In the genomic region with DNA sequence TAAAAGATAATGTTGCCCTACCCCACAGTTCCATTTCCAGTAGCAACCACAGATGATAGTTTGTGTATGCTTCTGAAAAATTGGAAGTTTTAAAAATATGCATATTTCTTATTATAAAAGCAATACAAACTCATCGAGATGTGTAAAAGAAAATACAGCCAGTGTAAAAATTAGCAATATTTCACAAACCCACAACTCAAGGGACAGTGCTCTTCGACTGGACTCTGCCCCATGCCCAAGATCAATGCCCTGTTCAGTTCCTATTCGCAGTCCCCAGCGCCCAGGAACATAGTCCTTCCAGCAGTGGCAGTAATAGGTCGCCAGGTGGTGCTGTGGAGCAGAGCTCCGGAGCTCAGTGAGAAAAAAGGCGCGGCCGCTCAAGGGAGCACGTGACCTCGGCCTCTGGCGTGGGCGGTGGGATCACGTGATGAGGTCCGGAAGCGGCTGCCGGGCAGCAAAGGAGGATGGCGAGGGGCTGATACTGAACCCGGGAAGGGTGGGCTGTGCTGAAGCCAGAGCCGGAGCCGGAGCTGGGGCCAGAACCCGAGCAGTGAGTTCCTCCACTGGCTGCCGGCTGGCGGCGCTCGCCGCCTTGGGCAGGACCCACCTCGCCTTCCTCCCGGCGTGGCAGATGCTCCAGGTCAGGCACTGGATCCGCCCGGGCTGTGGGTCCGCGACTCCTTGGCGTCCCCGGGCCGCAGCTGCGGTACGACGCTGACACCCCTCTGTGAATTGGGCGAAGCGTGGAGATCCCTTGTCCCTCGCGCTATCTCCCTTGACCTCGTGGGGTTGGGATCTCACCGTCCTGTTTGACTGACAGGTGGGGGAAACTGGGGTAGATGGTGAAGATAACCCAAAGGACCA, we compare ENCODE assay signal across 8 cellular contexts. TPM values are rescaled to one million over a fixed set of nuclear protein-coding genes. Genes with fewer than 3 reads are reported as not detected.
DNase-seq lines count a peak whose midpoint lies in the region; ATAC-seq and TF ChIP-seq lines count a peak whose summit lies in the region.

Gene SLC36A1, plus strand, starts transcription at position 430 of the 864 bp plus-strand sequence. CDS start 11,190 bp downstream, outside the sequence.

- TF ChIP-seq CTCF in AG09309 (IDR thresholded peaks at IDR 0.05; ENCODE audit: control insufficient read depth, insufficient read depth, low read depth, low read length, missing control alignments), result peak; percentile 96
- TF ChIP-seq CTCF in WI38 (IDR thresholded peaks at IDR 0.05; ENCODE audit: low read depth, low read length), result peak; percentile 93
- peak; percentile 97 for TF ChIP-seq CTCF in cardiac fibroblast (IDR thresholded peaks at IDR 0.05; ENCODE audit: low read depth, low read length)
- TF ChIP-seq CTCF in spleen (IDR thresholded peaks at IDR 0.05 in 8 of 11, conservative IDR thresholded peaks at IDR 0.05 in 3 of 11), result peak; percentile 96 to 99 (median 98)

- H3K27me3 Mint-ChIP-seq in immature natural killer cell (ENCODE audit: low read depth in 3 of 3), result peaks cover 6 to 31% (median 13%) of the 10 kb centered on the region in 3 donors

- peaks cover 0 to 17% (median 0%) of the 10 kb centered on the region in 6 donors for H3K36me3 ChIP-seq in spleen

- peak within 1 kb of the TSS; percentile 58 for H3K4me3 ChIP-seq in AG09309 (ENCODE audit: control insufficient read depth, low read depth, low read length)
- peak within 1 kb of the TSS; percentile 98 for H3K4me3 ChIP-seq in WI38 (ENCODE audit: low read depth, low read length)
- peak within 1 kb of the TSS; percentile 89 to 95 for H3K4me3 ChIP-seq in cardiac fibroblast (replicated peaks in 1 of 2; ENCODE audit: low read depth in 2 of 2, low read length in 2 of 2)
- H3K4me3 ChIP-seq in spleen, result peak within 1 kb of the TSS; percentile 74 to 90 (median 76)

- peaks cover 0 to 12% (median 0%) of the 10 kb centered on the region in 7 donors for H3K27me3 ChIP-seq in spleen (replicated peaks in 1 of 7)

- no peaks in the 10 kb centered on the region for H3K9me3 ChIP-seq in spleen

- H3K4me1 ChIP-seq in spleen, result peaks cover 3 to 31% (median 17%) of the 10 kb centered on the region in 6 donors

- H3K27ac Mint-ChIP-seq in immature natural killer cell, result peak within 1 kb of the TSS; percentile 81 to 95 (median 90)

- intact Hi-C loops in spleen (cut with DNase I; ENCODE audit: low total_unique reads), result loop anchor here (5.0 to 10.0 kb wide), 3 partner anchors 50 to 297 kb away; no protein-coding TSS in a partner anchor

- peak; percentile 71 for ATAC-seq in GM18873 (IDR thresholded peaks at IDR 0.05; ENCODE audit: low FRiP score, unreplicated experiment)
- peak; percentile 83 for ATAC-seq in HG03135 (IDR thresholded peaks at IDR 0.05; ENCODE audit: unreplicated experiment)

- H3K36me3 Mint-ChIP-seq in immature natural killer cell, result peaks cover 0 to 4% (median 0%) of the 10 kb centered on the region in 3 donors

- H3K9me3 Mint-ChIP-seq in immature natural killer cell, result no peaks in the 10 kb centered on the region

- peaks cover 22% of the 10 kb centered on the region in 2 donors for H3K4me1 Mint-ChIP-seq in immature natural killer cell

- 0 to 1% (median 0%) methylated on average over 26 to 46 of the region's 46 CpGs for WGBS in spleen, 5 donors

- TF ChIP-seq POLR2A in spleen (IDR thresholded peaks at IDR 0.05), result no peak

- peak; percentile 40 for DNase-seq in AG09309 (ENCODE audit: low read depth)
- peak; percentile 93 for DNase-seq in NCI-H2196 (lab: John Stamatoyannopoulos, UW; ENCODE audit: unreplicated experiment)
- DNase-seq in cardiac fibroblast (ENCODE audit: low read depth in 2 of 2), result peak; percentile 90 to 91
- peak; percentile 90 to 91 (median 91) for DNase-seq in immature natural killer cell
- peak; percentile 98 for DNase-seq in spleen

- H3K27ac ChIP-seq in spleen, result peak within 1 kb of the TSS; percentile 54 to 90 (median 73)

- H3K4me3 Mint-ChIP-seq in immature natural killer cell, result peak within 1 kb of the TSS; percentile 93 to 98 (median 96)

RNA-seq across cellular contexts. Expression of gene SLC36A1, which starts in this region (rescaled TPM):
- polyA plus RNA-seq in immature natural killer cell (1 to 10 TPM in 2 of 3 donors, under 1 TPM in 1; 0.51 to 2.8 (median 1.4) TPM), spleen (1 to 10 TPM; 1.7 to 3.6 (median 2.0) TPM)
- total RNA-seq in spleen, result 10 to 100 TPM; 13.4 to 29.6 (median 20.9) TPM

Comparison
In these comparisons a context has a peak if more than half of its experiments do, and no peak if none do; other contexts are left out.
1. Peak in every context shown above with its lines: DNase-seq, ATAC-seq, H3K4me3 ChIP-seq and H3K27ac ChIP-seq.
2. DNase-seq: peak in every context shown above with its lines; median percentile 98 in spleen; 93 in NCI-H2196; 91 in immature natural killer cell; 90 in cardiac fibroblast; 40 in AG09309.